ENCODE assay signal across 1 cellular context in genomic region chr6:43170452-43171283, GRCh38.
TF ChIP-seq lines count a peak whose summit lies in the region.

Gene SRF (plus strand): TSS chr6:43171269. CDS start chr6:43171657, 388 bp downstream.

TF ChIP-seq in K562, 482 proteins besides CTCF, POLR2A, EP300 and RAD21 (continued from another document):
- TF ChIP-seq, protein P1, sequence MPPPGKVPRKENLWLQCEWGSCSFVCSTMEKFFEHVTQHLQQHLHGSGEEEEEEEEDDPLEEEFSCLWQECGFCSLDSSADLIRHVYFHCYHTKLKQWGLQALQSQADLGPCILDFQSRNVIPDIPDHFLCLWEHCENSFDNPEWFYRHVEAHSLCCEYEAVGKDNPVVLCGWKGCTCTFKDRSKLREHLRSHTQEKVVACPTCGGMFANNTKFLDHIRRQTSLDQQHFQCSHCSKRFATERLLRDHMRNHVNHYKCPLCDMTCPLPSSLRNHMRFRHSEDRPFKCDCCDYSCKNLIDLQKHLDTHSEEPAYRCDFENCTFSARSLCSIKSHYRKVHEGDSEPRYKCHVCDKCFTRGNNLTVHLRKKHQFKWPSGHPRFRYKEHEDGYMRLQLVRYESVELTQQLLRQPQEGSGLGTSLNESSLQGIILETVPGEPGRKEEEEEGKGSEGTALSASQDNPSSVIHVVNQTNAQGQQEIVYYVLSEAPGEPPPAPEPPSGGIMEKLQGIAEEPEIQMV (tag; conservative IDR thresholded peaks at IDR 0.05; ENCODE audit: low read depth), result no peak
- TF ChIP-seq KLF13 (tag; IDR thresholded peaks at IDR 0.05; ENCODE audit: borderline replicate concordance, low read depth) (no peak), ZNF584 (CRISPR knock-in tag; IDR thresholded peaks at IDR 0.05; ENCODE audit: low read depth) (no peak), PYGO2 (tag; IDR thresholded peaks at IDR 0.05) (no peak), FOXP4 (CRISPR knock-in tag; IDR thresholded peaks at IDR 0.05; ENCODE audit: borderline replicate concordance) (0 out of 2 replicates have a peak, but pooled peaks have one; percentile 60), ARNT (IDR thresholded peaks at IDR 0.05) (no peak; a peak in 1 of 4 replicates), GABPB1 (CRISPR knock-in tag; IDR thresholded peaks at IDR 0.05) (no peak; the same call in none of the 2 replicates), SREBF2 (CRISPR knock-in tag; IDR thresholded peaks at IDR 0.05) (no peak), SFPQ (IDR thresholded peaks at IDR 0.05; ENCODE audit: low read depth, low read length) (no peak), HDAC6 (IDR thresholded peaks at IDR 0.05; ENCODE audit: low read depth, low read length) (no peak), IRF2 (CRISPR knock-in tag; IDR thresholded peaks at IDR 0.05) (no peak), PHF20 (IDR thresholded peaks at IDR 0.05; ENCODE audit: partially characterized antibody) (no peak), BHLHE40 (IDR thresholded peaks at IDR 0.05; ENCODE audit: low read length) (peak; percentile 71), GTF2E2 (tag; IDR thresholded peaks at IDR 0.05) (peak; percentile 44; the same call in 1 of the 2 replicates), HNRNPK (IDR thresholded peaks at IDR 0.05; ENCODE audit: low read depth, low read length, poor library complexity, severe bottlenecking) (no peak), PTRF (tag; IDR thresholded peaks at IDR 0.05) (no peak), ZNF75A (CRISPR knock-in tag; IDR thresholded peaks at IDR 0.05) (no peak), FOXJ2 (tag; IDR thresholded peaks at IDR 0.05) (peak; percentile 61; the same call in 1 of the 2 replicates), NFXL1 (CRISPR knock-in tag; IDR thresholded peaks at IDR 0.05) (no peak), ETV6 (IDR thresholded peaks at IDR 0.05; ENCODE audit: borderline replicate concordance in 1 of 2, low read depth in 2 of 2, low read length in 1 of 2) (no peak), ETV6 (CRISPR knock-in tag; IDR thresholded peaks at IDR 0.05; ENCODE audit: borderline replicate concordance) (no peak), IRF9 (tag; IDR thresholded peaks at IDR 0.05) (no peak), ZNF121 (CRISPR knock-in tag; conservative IDR thresholded peaks at IDR 0.05) (no peak), ZNF280A (IDR thresholded peaks at IDR 0.05; ENCODE audit: low read depth, partially characterized antibody) (no peak), SMAD3 (CRISPR knock-in tag; conservative IDR thresholded peaks at IDR 0.05) (no peak), MAZ (CRISPR knock-in tag; conservative IDR thresholded peaks at IDR 0.05 in 1 of 2, IDR thresholded peaks at IDR 0.05 in 1 of 2) (peak; percentile 53 to 56; a peak in 3 of 4 replicates), SLC30A9 (CRISPR knock-in tag; IDR thresholded peaks at IDR 0.05) (no peak)
- TF ChIP-seq, protein P2, sequence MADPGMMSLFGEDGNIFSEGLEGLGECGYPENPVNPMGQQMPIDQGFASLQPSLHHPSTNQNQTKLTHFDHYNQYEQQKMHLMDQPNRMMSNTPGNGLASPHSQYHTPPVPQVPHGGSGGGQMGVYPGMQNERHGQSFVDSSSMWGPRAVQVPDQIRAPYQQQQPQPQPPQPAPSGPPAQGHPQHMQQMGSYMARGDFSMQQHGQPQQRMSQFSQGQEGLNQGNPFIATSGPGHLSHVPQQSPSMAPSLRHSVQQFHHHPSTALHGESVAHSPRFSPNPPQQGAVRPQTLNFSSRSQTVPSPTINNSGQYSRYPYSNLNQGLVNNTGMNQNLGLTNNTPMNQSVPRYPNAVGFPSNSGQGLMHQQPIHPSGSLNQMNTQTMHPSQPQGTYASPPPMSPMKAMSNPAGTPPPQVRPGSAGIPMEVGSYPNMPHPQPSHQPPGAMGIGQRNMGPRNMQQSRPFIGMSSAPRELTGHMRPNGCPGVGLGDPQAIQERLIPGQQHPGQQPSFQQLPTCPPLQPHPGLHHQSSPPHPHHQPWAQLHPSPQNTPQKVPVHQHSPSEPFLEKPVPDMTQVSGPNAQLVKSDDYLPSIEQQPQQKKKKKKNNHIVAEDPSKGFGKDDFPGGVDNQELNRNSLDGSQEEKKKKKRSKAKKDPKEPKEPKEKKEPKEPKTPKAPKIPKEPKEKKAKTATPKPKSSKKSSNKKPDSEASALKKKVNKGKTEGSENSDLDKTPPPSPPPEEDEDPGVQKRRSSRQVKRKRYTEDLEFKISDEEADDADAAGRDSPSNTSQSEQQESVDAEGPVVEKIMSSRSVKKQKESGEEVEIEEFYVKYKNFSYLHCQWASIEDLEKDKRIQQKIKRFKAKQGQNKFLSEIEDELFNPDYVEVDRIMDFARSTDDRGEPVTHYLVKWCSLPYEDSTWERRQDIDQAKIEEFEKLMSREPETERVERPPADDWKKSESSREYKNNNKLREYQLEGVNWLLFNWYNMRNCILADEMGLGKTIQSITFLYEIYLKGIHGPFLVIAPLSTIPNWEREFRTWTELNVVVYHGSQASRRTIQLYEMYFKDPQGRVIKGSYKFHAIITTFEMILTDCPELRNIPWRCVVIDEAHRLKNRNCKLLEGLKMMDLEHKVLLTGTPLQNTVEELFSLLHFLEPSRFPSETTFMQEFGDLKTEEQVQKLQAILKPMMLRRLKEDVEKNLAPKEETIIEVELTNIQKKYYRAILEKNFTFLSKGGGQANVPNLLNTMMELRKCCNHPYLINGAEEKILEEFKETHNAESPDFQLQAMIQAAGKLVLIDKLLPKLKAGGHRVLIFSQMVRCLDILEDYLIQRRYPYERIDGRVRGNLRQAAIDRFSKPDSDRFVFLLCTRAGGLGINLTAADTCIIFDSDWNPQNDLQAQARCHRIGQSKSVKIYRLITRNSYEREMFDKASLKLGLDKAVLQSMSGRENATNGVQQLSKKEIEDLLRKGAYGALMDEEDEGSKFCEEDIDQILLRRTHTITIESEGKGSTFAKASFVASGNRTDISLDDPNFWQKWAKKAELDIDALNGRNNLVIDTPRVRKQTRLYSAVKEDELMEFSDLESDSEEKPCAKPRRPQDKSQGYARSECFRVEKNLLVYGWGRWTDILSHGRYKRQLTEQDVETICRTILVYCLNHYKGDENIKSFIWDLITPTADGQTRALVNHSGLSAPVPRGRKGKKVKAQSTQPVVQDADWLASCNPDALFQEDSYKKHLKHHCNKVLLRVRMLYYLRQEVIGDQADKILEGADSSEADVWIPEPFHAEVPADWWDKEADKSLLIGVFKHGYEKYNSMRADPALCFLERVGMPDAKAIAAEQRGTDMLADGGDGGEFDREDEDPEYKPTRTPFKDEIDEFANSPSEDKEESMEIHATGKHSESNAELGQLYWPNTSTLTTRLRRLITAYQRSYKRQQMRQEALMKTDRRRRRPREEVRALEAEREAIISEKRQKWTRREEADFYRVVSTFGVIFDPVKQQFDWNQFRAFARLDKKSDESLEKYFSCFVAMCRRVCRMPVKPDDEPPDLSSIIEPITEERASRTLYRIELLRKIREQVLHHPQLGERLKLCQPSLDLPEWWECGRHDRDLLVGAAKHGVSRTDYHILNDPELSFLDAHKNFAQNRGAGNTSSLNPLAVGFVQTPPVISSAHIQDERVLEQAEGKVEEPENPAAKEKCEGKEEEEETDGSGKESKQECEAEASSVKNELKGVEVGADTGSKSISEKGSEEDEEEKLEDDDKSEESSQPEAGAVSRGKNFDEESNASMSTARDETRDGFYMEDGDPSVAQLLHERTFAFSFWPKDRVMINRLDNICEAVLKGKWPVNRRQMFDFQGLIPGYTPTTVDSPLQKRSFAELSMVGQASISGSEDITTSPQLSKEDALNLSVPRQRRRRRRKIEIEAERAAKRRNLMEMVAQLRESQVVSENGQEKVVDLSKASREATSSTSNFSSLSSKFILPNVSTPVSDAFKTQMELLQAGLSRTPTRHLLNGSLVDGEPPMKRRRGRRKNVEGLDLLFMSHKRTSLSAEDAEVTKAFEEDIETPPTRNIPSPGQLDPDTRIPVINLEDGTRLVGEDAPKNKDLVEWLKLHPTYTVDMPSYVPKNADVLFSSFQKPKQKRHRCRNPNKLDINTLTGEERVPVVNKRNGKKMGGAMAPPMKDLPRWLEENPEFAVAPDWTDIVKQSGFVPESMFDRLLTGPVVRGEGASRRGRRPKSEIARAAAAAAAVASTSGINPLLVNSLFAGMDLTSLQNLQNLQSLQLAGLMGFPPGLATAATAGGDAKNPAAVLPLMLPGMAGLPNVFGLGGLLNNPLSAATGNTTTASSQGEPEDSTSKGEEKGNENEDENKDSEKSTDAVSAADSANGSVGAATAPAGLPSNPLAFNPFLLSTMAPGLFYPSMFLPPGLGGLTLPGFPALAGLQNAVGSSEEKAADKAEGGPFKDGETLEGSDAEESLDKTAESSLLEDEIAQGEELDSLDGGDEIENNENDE (IDR thresholded peaks at IDR 0.05; ENCODE audit: low read depth, low read length), result no peak
- TF ChIP-seq, protein P3, sequence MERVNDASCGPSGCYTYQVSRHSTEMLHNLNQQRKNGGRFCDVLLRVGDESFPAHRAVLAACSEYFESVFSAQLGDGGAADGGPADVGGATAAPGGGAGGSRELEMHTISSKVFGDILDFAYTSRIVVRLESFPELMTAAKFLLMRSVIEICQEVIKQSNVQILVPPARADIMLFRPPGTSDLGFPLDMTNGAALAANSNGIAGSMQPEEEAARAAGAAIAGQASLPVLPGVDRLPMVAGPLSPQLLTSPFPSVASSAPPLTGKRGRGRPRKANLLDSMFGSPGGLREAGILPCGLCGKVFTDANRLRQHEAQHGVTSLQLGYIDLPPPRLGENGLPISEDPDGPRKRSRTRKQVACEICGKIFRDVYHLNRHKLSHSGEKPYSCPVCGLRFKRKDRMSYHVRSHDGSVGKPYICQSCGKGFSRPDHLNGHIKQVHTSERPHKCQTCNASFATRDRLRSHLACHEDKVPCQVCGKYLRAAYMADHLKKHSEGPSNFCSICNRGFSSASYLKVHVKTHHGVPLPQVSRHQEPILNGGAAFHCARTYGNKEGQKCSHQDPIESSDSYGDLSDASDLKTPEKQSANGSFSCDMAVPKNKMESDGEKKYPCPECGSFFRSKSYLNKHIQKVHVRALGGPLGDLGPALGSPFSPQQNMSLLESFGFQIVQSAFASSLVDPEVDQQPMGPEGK (CRISPR knock-in tag; IDR thresholded peaks at IDR 0.05; ENCODE audit: borderline replicate concordance), result no peak
